ENCODE assay signal across 22 cellular contexts in the genomic region with DNA sequence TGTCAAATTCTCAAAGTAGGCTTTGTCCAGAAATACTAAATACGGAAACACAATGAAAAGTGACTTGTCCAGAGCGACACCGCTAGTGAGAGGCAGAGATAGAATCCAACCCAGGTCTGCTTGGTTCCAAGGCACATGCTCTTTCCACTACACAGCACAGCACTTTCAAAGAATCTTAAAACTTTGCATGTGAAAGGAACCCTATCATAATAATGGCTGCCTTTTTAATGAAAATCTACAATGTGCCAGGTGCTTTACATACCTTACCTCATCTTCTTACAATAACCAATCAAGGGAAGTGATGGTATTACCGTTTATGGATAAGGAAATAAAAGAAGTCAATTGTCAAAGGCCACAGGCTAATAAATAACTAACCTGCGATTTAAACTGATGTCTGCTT. TPM values are rescaled to one million over a fixed set of nuclear protein-coding genes. Genes with fewer than 3 reads are reported as not detected.
A peak's percentile ranks its signal among the peaks of the same experiment; 100 is the strongest.
DNase-seq lines count a peak whose midpoint lies in the region; ATAC-seq, FAIRE-seq and TF ChIP-seq lines count a peak whose summit lies in the region.
"Had no signal": no experiment of that assay in that cellular context is flagged by ENCODE, and none has a peak within 500 bp of the region (broad histone marks: within the 10 kb centered on the region; RNA-seq: fewer than 3 reads in every experiment).

No MANE protein-coding gene starts in this region.

- intact Hi-C loops in left cardiac atrium (cut with DNase I): no loop called here

- H3K9me3 ChIP-seq in NT2/D1 (ENCODE audit: insufficient read depth, low read length) (no peaks in the 10 kb centered on the region), H1 (ENCODE audit: insufficient read depth in 2 of 2, low read depth in 1 of 2, low read length in 1 of 2) (no peaks in the 10 kb centered on the region)
- H3K9me3 ChIP-seq: BLaER1 treated with 17β-estradiol and CSF1 and Interleukin-3, amounts not matched to agents 10 nM and 100 nM; mucosa of descending colon; right atrium auricular region; uterus had no signal

- 27% methylated on average over 5 of the region's 5 CpGs; no CpG with 5 or more reads in 1 of the 2 experiments for WGBS in H1 (ENCODE audit: extremely low coverage in 1 of 2, insufficient coverage in 1 of 2, insufficient read length in 1 of 2, insufficient replicate concordance in 2 of 2, low coverage in 1 of 2, low lambda C conversion rate in 2 of 2, missing lambda C conversion rate in 1 of 2), 2 experiments

- peak overlapping the region; percentile 6 for H3K4me3 ChIP-seq in NT2/D1 (ENCODE audit: insufficient read length, low read depth)
- peak overlapping the region in 3 of 4 experiments; percentile 10 to 92 (median 12); a peak in 4 of 8 replicates for H3K4me3 ChIP-seq in H1 (ENCODE audit: extremely low read depth in 1 of 4, insufficient read depth in 2 of 4, low read depth in 3 of 4, low read length in 4 of 4)
- H3K4me3 ChIP-seq: mucosa of descending colon, right atrium auricular region, uterus had no signal

- no peak overlapping the region for H3K56ac ChIP-seq in H1 (replicated peaks; ENCODE audit: insufficient read length, low read depth, low read length)

- H4K5ac ChIP-seq in H1 (ENCODE audit: insufficient read length, low read depth, low read length): no peak overlapping the region

- POLR2A ChIA-PET in H1 (lab: Charles Lee; ENCODE audit: partially characterized antibody): interaction anchor here (0.6 kb wide), 1 partner anchor 82 kb away, joined by 4 read pairs; no protein-coding TSS in a partner anchor

- H3K36me3 ChIP-seq in NT2/D1 (ENCODE audit: insufficient read depth, insufficient read length, low read length) (peaks cover 29% of the 10 kb centered on the region), H1 (ENCODE audit: control insufficient read depth in 2 of 4, insufficient read depth in 4 of 4, low read length in 3 of 4) (peaks cover 0 to 4% (median 2%) of the 10 kb centered on the region in 4 experiments; a peak in 1 of 8 replicates)
- H3K36me3 ChIP-seq: right atrium auricular region, uterus had no signal

- no peaks in the 10 kb centered on the region for H3K4me1 ChIP-seq in NT2/D1 (ENCODE audit: insufficient read depth, insufficient read length)
- H3K4me1 ChIP-seq in H1 (replicated peaks in 1 of 4; ENCODE audit: control insufficient read depth in 3 of 4, insufficient read depth in 4 of 4, low read length in 3 of 4): peaks cover 1 to 15% (median 9%) of the 10 kb centered on the region in 4 experiments; a peak in 4 of 7 replicates

- no peak overlapping the region for H2BK120ac ChIP-seq in H1 (replicated peaks; ENCODE audit: low read depth, low read length)

- no peaks in the 10 kb centered on the region for H3K9me3 Mint-ChIP-seq in activated naive CD8-positive, alpha-beta T cell (ENCODE audit: low read depth)
- H3K9me3 Mint-ChIP-seq in activated naive CD8-positive, alpha-beta T cell treated with anti-CD3 and anti-CD28 coated beads, Interleukin-2, amount 50 U/mL, for 24 hours: no peaks in the 10 kb centered on the region
- H3K9me3 Mint-ChIP-seq in type B pancreatic cell: no peaks in the 10 kb centered on the region
- H3K9me3 Mint-ChIP-seq: activated naive CD4-positive, alpha-beta T cell treated with anti-CD3 and anti-CD28 coated beads, Interleukin-2, amount 50 U/mL, for 24 hours had no signal

- no peak overlapping the region for H3K18ac ChIP-seq in H1 (ENCODE audit: extremely low read depth, low read length)

- no peak overlapping the region for H2AK5ac ChIP-seq in H1 (ENCODE audit: low read depth, low read length)

- TF ChIP-seq EP300 in H1 (IDR thresholded peaks at IDR 0.05; ENCODE audit: borderline replicate concordance in 1 of 2, low read depth in 2 of 2, low read length in 2 of 2): no peak

- peak overlapping the region; percentile 90 to 95 for H3K4me2 ChIP-seq in H1 (ENCODE audit: insufficient read depth in 1 of 2, low read depth in 2 of 2, low read length in 2 of 2)

- H2BK15ac ChIP-seq in H1 (ENCODE audit: low read length): no peak overlapping the region

- H2BK12ac ChIP-seq in H1 (ENCODE audit: low read depth, low read length): no peak overlapping the region

- H2AFZ ChIP-seq in H1 (ENCODE audit: low read length): no peak overlapping the region

- H3K4me1 Mint-ChIP-seq in activated naive CD8-positive, alpha-beta T cell (ENCODE audit: low read depth): peaks cover 52% of the 10 kb centered on the region
- H3K4me1 Mint-ChIP-seq in activated naive CD8-positive, alpha-beta T cell treated with anti-CD3 and anti-CD28 coated beads, Interleukin-2, amount 50 U/mL, for 24 hours: peaks cover 34% of the 10 kb centered on the region
- peaks cover 36% of the 10 kb centered on the region for H3K4me1 Mint-ChIP-seq in type B pancreatic cell (ENCODE audit: unreplicated experiment)

- H4K8ac ChIP-seq in H1 (ENCODE audit: extremely low read depth, insufficient read depth, low read length): no peak overlapping the region

- H3K4me3 Mint-ChIP-seq in activated naive CD8-positive, alpha-beta T cell: peak overlapping the region; percentile 22
- H3K4me3 Mint-ChIP-seq in activated naive CD8-positive, alpha-beta T cell treated with anti-CD3 and anti-CD28 coated beads, Interleukin-2, amount 50 U/mL, for 24 hours: no peak overlapping the region
- peak overlapping the region; percentile 62 for H3K4me3 Mint-ChIP-seq in type B pancreatic cell

- H2BK5ac ChIP-seq in H1 (ENCODE audit: low read depth, low read length): no peak overlapping the region

- no peak overlapping the region for H3K14ac ChIP-seq in H1 (ENCODE audit: insufficient read length)

- H3K9ac ChIP-seq in NT2/D1 (ENCODE audit: insufficient read length, low read depth) (no peak overlapping the region), H1 (replicated peaks in 1 of 4; ENCODE audit: extremely low read depth in 1 of 4, low read depth in 3 of 4, low read length in 3 of 4) (no peak overlapping the region)

- H3K23ac ChIP-seq in H1 (ENCODE audit: insufficient read length): no peak overlapping the region

- DNase-seq in activated naive CD8-positive, alpha-beta T cell treated with anti-CD3 and anti-CD28 coated beads, Interleukin-2, amount 50 U/mL, for 24 hours: no peak
- DNase-seq in NT2/D1 (ENCODE audit: low read depth, low spot score) (no peak), H1 (ENCODE audit: low read depth in 1 of 2, low spot score in 2 of 2) (no peak), type B pancreatic cell (ENCODE audit: extremely low spot score, unreplicated experiment) (no peak), left cardiac atrium (no peak), NCI-H748 (lab: John Stamatoyannopoulos, UW; ENCODE audit: unreplicated experiment) (no peak), cerebellum (ENCODE audit: low spot score) (no peak)
- DNase-seq: activated CD4-positive, CD25-positive, alpha-beta regulatory T cell treated with anti-CD3 and anti-CD28 coated beads, Interleukin-2, amount 50 U/mL, for 72 hours; activated T-cell treated with anti-CD3 and anti-CD28 coated beads, Interleukin-2, amount 50 U/mL, for 48 hours; glutamatergic neuron; IMR-90; mucosa of descending colon; NCI-H2029; NCI-H446 treated with DMSO at 0.1 percent for 48 hours; uterus had no signal

- no peak for FAIRE-seq in H1 (lab: Jason Lieb, UNC)
- FAIRE-seq: colon, G401.6 had no signal

- ATAC-seq in activated naive CD8-positive, alpha-beta T cell treated with anti-CD3 and anti-CD28 coated beads, Interleukin-2, amount 50 U/mL, for 24 hours: no peak
- ATAC-seq in left cardiac atrium: no peak
- ATAC-seq: mucosa of descending colon had no signal

- peaks cover 7% of the 10 kb centered on the region for H3K23me2 ChIP-seq in H1 (ENCODE audit: low read depth, low read length)

- H3K27me3 ChIP-seq in NT2/D1 (ENCODE audit: insufficient read depth, insufficient read length): no peaks in the 10 kb centered on the region
- no peaks in the 10 kb centered on the region for H3K27me3 ChIP-seq in H1 (replicated peaks in 1 of 4; ENCODE audit: control insufficient read depth in 3 of 4, extremely low read depth in 1 of 4, insufficient read depth in 3 of 4, low read length in 3 of 4)
- H3K27me3 ChIP-seq: BLaER1 treated with 17β-estradiol and CSF1 and Interleukin-3, amounts not matched to agents 10 nM and 100 nM; right atrium auricular region; uterus had no signal

- H3K27ac Mint-ChIP-seq in activated naive CD8-positive, alpha-beta T cell: no peak overlapping the region
- H3K27ac Mint-ChIP-seq in activated naive CD8-positive, alpha-beta T cell treated with anti-CD3 and anti-CD28 coated beads, Interleukin-2, amount 50 U/mL, for 24 hours: no peak overlapping the region
- H3K27ac Mint-ChIP-seq in type B pancreatic cell: no peak overlapping the region
- H3K27ac Mint-ChIP-seq: activated naive CD4-positive, alpha-beta T cell treated with anti-CD3 and anti-CD28 coated beads, Interleukin-2, amount 50 U/mL, for 24 hours had no signal

- TF ChIP-seq RAD21 in H1 (IDR thresholded peaks at IDR 0.05 in 1 of 2, conservative IDR thresholded peaks at IDR 0.05 in 1 of 2; ENCODE audit: low read depth in 2 of 2, low read length in 2 of 2): no peak

- no peak overlapping the region for H4K91ac ChIP-seq in H1 (replicated peaks; ENCODE audit: insufficient read length, low read length)

- H4K20me1 ChIP-seq in H1 (replicated peaks in 1 of 2; ENCODE audit: control insufficient read depth in 1 of 2, insufficient read depth in 2 of 2, low read length in 2 of 2): peaks cover 7 to 15% of the 10 kb centered on the region in 2 experiments

- no peak overlapping the region for H3K27ac ChIP-seq in H1 (ENCODE audit: low read depth, low read length)
- H3K27ac ChIP-seq: BLaER1 treated with 17β-estradiol and CSF1 and Interleukin-3, amounts not matched to agents 10 nM and 100 nM; right atrium auricular region; RWPE1; uterus had no signal

- peaks cover 22 to 75% of the 10 kb centered on the region in 2 experiments for H3K79me2 ChIP-seq in H1 (ENCODE audit: control insufficient read depth in 1 of 2, insufficient read depth in 2 of 2, low read length in 2 of 2)

- CTCF ChIA-PET in H1 (lab: Charles Lee; ENCODE audit: partially characterized antibody): interaction anchor here (1.4 kb wide), 1 partner anchor 128 kb away, joined by 4 read pairs; no protein-coding TSS in a partner anchor

- H3K27me3 Mint-ChIP-seq in activated naive CD8-positive, alpha-beta T cell: no peaks in the 10 kb centered on the region
- H3K27me3 Mint-ChIP-seq in activated naive CD8-positive, alpha-beta T cell treated with anti-CD3 and anti-CD28 coated beads, Interleukin-2, amount 50 U/mL, for 24 hours: no peaks in the 10 kb centered on the region
- no peaks in the 10 kb centered on the region for H3K27me3 Mint-ChIP-seq in type B pancreatic cell
- H3K27me3 Mint-ChIP-seq: activated naive CD4-positive, alpha-beta T cell treated with anti-CD3 and anti-CD28 coated beads, Interleukin-2, amount 50 U/mL, for 24 hours had no signal

- peaks cover 5% of the 10 kb centered on the region for H3K79me1 ChIP-seq in H1 (ENCODE audit: low read depth, low read length)

- H3K4ac ChIP-seq in H1 (replicated peaks; ENCODE audit: insufficient read length, low read depth, low read length): no peak overlapping the region

- TF ChIP-seq CTCF in H1 (IDR thresholded peaks at IDR 0.05; ENCODE audit: control extremely low read depth in 1 of 3, insufficient read depth in 1 of 3, low read depth in 1 of 3, low read length in 3 of 3): no peak
- no peak for TF ChIP-seq CTCF in type B pancreatic cell (conservative IDR thresholded peaks at IDR 0.05)

- no peak overlapping the region for H2BK20ac ChIP-seq in H1 (ENCODE audit: low read length)

- TF ChIP-seq POLR2A in H1 (IDR thresholded peaks at IDR 0.05; ENCODE audit: control extremely low read depth in 1 of 2, low read depth in 2 of 2, low read length in 2 of 2): no peak

- peaks cover 12% of the 10 kb centered on the region for H3K36me3 Mint-ChIP-seq in activated naive CD8-positive, alpha-beta T cell
- peaks cover 34% of the 10 kb centered on the region for H3K36me3 Mint-ChIP-seq in activated naive CD8-positive, alpha-beta T cell treated with anti-CD3 and anti-CD28 coated beads, Interleukin-2, amount 50 U/mL, for 24 hours (ENCODE audit: low read depth)
- H3K36me3 Mint-ChIP-seq in type B pancreatic cell: peaks cover 20% of the 10 kb centered on the region

RNA-seq across cellular contexts. Expression of gene CHCHD3, which starts 2.6 kb away (rescaled TPM):
- 133 and 137 TPM in 2 replicates for total RNA-seq in H1 (2021; fragmentation: NEBNext Ultra II Directional; extraction: Animal tissue kit (Norgen Biotek cat#: 25700))
- polyA plus RNA-seq in H1 (2011; rRNA removed): 29.4 and 42.9 TPM in 2 replicates
- polyA plus RNA-seq in H1 (2011; cell fraction: cytosol; rRNA removed): 84.7 TPM
- 34.4 TPM for polyA plus RNA-seq in H1 (2011; cell fraction: nucleus; rRNA removed)
- 114 to 144 TPM (median 122 TPM) in 4 replicates for polyA plus RNA-seq in H1 (2012, experiment 1 of 2)
- polyA plus RNA-seq in H1 (2012, experiment 2 of 2): 29.1 TPM
- 110 TPM for polyA plus RNA-seq in H1 (2013, experiment 1 of 2)
- 117 TPM for polyA plus RNA-seq in H1 (2013, experiment 2 of 2)
- polyA minus RNA-seq in H1 (2011; rRNA and poly(A)+ RNA removed): 75.2 and 113 TPM in 2 replicates
- polyA minus RNA-seq in H1 (2011; cell fraction: cytosol; rRNA and poly(A)+ RNA removed): 141 TPM
- polyA minus RNA-seq in H1 (2011; cell fraction: nucleus; rRNA and poly(A)+ RNA removed): 107 TPM
- total RNA-seq in type B pancreatic cell (ENCODE audit: low replicate concordance) (59.2 and 71.0 TPM in 2 replicates), left cardiac atrium (100 to 1,000 TPM; 127 to 145 TPM), cerebellum (50.8 TPM)
